In the genomic region with DNA sequence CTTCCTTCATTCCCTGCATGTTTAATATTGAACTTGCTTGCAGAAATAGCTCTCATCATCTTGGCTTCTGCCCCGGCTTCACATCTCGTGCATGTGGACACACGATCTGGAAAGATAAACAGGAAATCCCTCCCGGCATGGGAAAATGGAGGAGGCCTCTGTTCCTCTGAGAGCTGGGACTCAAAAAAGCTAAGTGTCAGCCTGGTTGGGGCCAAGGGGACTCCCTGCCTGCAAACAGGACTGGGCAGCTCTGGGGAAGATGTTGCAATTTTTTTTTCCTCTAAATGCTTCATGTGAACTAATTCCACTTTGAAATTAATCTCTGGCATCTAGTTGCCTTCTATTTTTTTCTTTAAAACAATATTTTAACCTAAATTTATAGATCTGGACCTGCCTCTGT, we compare ENCODE assay signal across 9 cellular contexts. TPM values are rescaled to one million over a fixed set of nuclear protein-coding genes. Genes with fewer than 3 reads are reported as not detected.
DNase-seq lines count a peak whose midpoint lies in the region; ATAC-seq and TF ChIP-seq lines count a peak whose summit lies in the region.
"Had no signal": no experiment of that assay in that cellular context is flagged by ENCODE, and none has a peak within 500 bp of the region (broad histone marks: within the 10 kb centered on the region; RNA-seq: fewer than 3 reads in every experiment).

No MANE protein-coding gene starts in this region.

- in situ Hi-C loops in SK-MEL-5 (cut with HindIII; ENCODE audit: low pct_unique_long_range_greater_than_20kb, low sequenced_read_pairs): no loop called here

- H3K27ac ChIP-seq in left ventricle myocardium inferior (replicated peaks) (peak overlapping the region; percentile 63), subcutaneous abdominal adipose tissue (ENCODE audit: low read depth, low read length) (peak overlapping the region; percentile 55)

- intact Hi-C loops in left ventricle myocardium inferior (cut with micrococcal nuclease): no loop called here

- ATAC-seq in HG02981 (IDR thresholded peaks at IDR 0.05; ENCODE audit: unreplicated experiment): no peak
- no peak for ATAC-seq in HG02970 (IDR thresholded peaks at IDR 0.05; ENCODE audit: low FRiP score, unreplicated experiment)
- ATAC-seq in GM18517 (IDR thresholded peaks at IDR 0.05; ENCODE audit: unreplicated experiment): no peak

- H3K27me3 ChIP-seq in left ventricle myocardium inferior (ENCODE audit: low read depth): peaks cover 9% of the 10 kb centered on the region
- H3K27me3 ChIP-seq in subcutaneous abdominal adipose tissue (ENCODE audit: control insufficient read depth in 5 of 5, insufficient read depth in 4 of 5, low read length in 5 of 5): no peaks in the 10 kb centered on the region

- DNase-seq in HS-27A (ENCODE audit: low read depth) (peak; percentile 36), SK-MEL-5 (ENCODE audit: low read depth, low spot score) (peak; percentile 79), left ventricle myocardium inferior (peak; percentile 71)
- DNase-seq in activated naive CD4-positive, alpha-beta T cell treated with anti-CD3 and anti-CD28 coated beads, Interleukin-2, amount 50 U/mL, for 16 hours: no peak

- TF ChIP-seq CTCF in left ventricle myocardium inferior (IDR thresholded peaks at IDR 0.05; ENCODE audit: borderline replicate concordance): no peak

- H3K36me3 ChIP-seq in left ventricle myocardium inferior (no peaks in the 10 kb centered on the region), subcutaneous abdominal adipose tissue (ENCODE audit: control insufficient read depth in 5 of 5, insufficient read depth in 5 of 5, low read length in 5 of 5) (no peaks in the 10 kb centered on the region)

- H3K9ac ChIP-seq in subcutaneous abdominal adipose tissue (ENCODE audit: low read length in 5 of 5): no peak overlapping the region

- H3K4me1 ChIP-seq in left ventricle myocardium inferior (peaks cover 54% of the 10 kb centered on the region), subcutaneous abdominal adipose tissue (ENCODE audit: control insufficient read depth in 5 of 5, insufficient read depth in 5 of 5, low read length in 5 of 5) (peaks cover 20 to 56% (median 51%) of the 10 kb centered on the region in 5 donors)

- H3K4me3 ChIP-seq in left ventricle myocardium inferior (no peak overlapping the region), subcutaneous abdominal adipose tissue (ENCODE audit: low read depth in 1 of 5, low read length in 5 of 5) (no peak overlapping the region)

- no peaks in the 10 kb centered on the region for H3K9me3 ChIP-seq in left ventricle myocardium inferior (replicated peaks)
- H3K9me3 ChIP-seq in subcutaneous abdominal adipose tissue (ENCODE audit: control insufficient read depth in 5 of 5, low read length in 5 of 5): no peaks in the 10 kb centered on the region

RNA-seq across cellular contexts. Expression of a gene that starts 24.8 kb away (rescaled TPM):
- total RNA-seq in SK-MEL-5 (2014; rRNA removed; shearing (Covaris generic)): 26.7 and 28.8 TPM in 2 replicates
- 37.0 and 48.9 TPM in 2 replicates for polyA plus RNA-seq in SK-MEL-5 (2015; cell fraction: cytosol; rRNA removed)
- 45.7 and 47.3 TPM in 2 replicates for polyA plus RNA-seq in SK-MEL-5 (2015; cell fraction: nucleus; rRNA removed)
- total RNA-seq in left ventricle myocardium inferior: 12.3 TPM

RNA-seq across cellular contexts. Expression of a gene that starts 29.4 kb away (rescaled TPM):
- total RNA-seq in SK-MEL-5 (2014; rRNA removed; shearing (Covaris generic)): 17.3 and 18.5 TPM in 2 replicates
- polyA plus RNA-seq in SK-MEL-5 (2015; cell fraction: cytosol; rRNA removed): 31.9 and 43.0 TPM in 2 replicates
- 37.8 and 67.9 TPM in 2 replicates for polyA plus RNA-seq in SK-MEL-5 (2015; cell fraction: nucleus; rRNA removed)
- 0.49 TPM for total RNA-seq in left ventricle myocardium inferior
- total RNA-seq: T-helper 1 cell treated with Interleukin-12 subunit alpha and Interleukin-12 subunit beta and Interleukin-4 antibody, amounts not matched to agents 30 ng/mL and 1 ng/mL, for 36 hours had no signal

Comparison
In these comparisons a context has a peak if more than half of its experiments do, and no peak if none do; other contexts are left out.
1. RNA of a gene that starts 29.4 kb away (total RNA-seq): 17.3 to 18.5 TPM in SK-MEL-5; 0.49 TPM in left ventricle myocardium inferior (single experiment); every median in the first group is over 10 times any median in the second.